15 cellular contexts compared by ENCODE assay signal in genomic region chr17:15432807-15433547, GRCh38. TPM values are rescaled to one million over a fixed set of nuclear protein-coding genes. Genes with fewer than 3 reads are reported as not detected.
DNase-seq lines count a peak whose midpoint lies in the region; ATAC-seq, FAIRE-seq and TF ChIP-seq lines count a peak whose summit lies in the region.
"Had no signal": no experiment of that assay in that cellular context is flagged by ENCODE, and none has a peak within 500 bp of the region (broad histone marks: within the 10 kb centered on the region; RNA-seq: fewer than 3 reads in every experiment).

No MANE protein-coding gene starts in this region.

- peaks cover 0 to 45% (median 19%) of the 10 kb centered on the region in 5 donors for H3K36me3 Mint-ChIP-seq in naive thymus-derived CD4-positive, alpha-beta T cell

- peaks cover 6 to 20% (median 15%) of the 10 kb centered on the region in 7 donors for H3K4me1 Mint-ChIP-seq in naive thymus-derived CD4-positive, alpha-beta T cell

- peaks cover 0 to 4% (median 0%) of the 10 kb centered on the region in 5 donors for H3K27me3 Mint-ChIP-seq in naive thymus-derived CD4-positive, alpha-beta T cell

- H3K27ac Mint-ChIP-seq in naive thymus-derived CD4-positive, alpha-beta T cell = no peak overlapping the region
- H3K27ac Mint-ChIP-seq: naive B cell had no signal

- POLR2A ChIA-PET in naive thymus-derived CD4-positive, alpha-beta T cell (lab: Charles Lee) = interaction anchor here (0.6 kb wide), 1 partner anchor 32 kb away, joined by 5 read pairs; no protein-coding TSS in a partner anchor

- no peaks in the 10 kb centered on the region for H3K27me3 ChIP-seq in left ventricle myocardium inferior (ENCODE audit: low read depth)
- no peaks in the 10 kb centered on the region for H3K27me3 ChIP-seq in osteoblast (ENCODE audit: insufficient read depth, low read length)
- no peaks in the 10 kb centered on the region for H3K27me3 ChIP-seq in naive thymus-derived CD4-positive, alpha-beta T cell (ENCODE audit: control insufficient read depth in 2 of 2, insufficient read depth in 2 of 2, low read length in 2 of 2)
- H3K27me3 ChIP-seq: spleen, tibial artery had no signal

- no peak for ATAC-seq in naive thymus-derived CD4-positive, alpha-beta T cell
- ATAC-seq in GM18498 (IDR thresholded peaks at IDR 0.05; ENCODE audit: unreplicated experiment) = no peak
- ATAC-seq: activated CD4-positive, CD25-positive, alpha-beta regulatory T cell treated with anti-CD3 and anti-CD28 coated beads, Interleukin-2, amount 50 U/mL, for 24 hours had no signal

- no peaks in the 10 kb centered on the region for H3K79me2 ChIP-seq in osteoblast (ENCODE audit: insufficient read depth, low read length)

- intact Hi-C loops in left ventricle myocardium inferior (cut with micrococcal nuclease) = no loop called here
- intact Hi-C loops in naive thymus-derived CD4-positive, alpha-beta T cell (cut with micrococcal nuclease) = no loop called here

- H3K36me3 ChIP-seq in left ventricle myocardium inferior (no peaks in the 10 kb centered on the region), osteoblast (ENCODE audit: insufficient read depth, low read length) (no peaks in the 10 kb centered on the region)
- no peaks in the 10 kb centered on the region for H3K36me3 ChIP-seq in naive thymus-derived CD4-positive, alpha-beta T cell (ENCODE audit: control insufficient read depth in 2 of 3, insufficient read depth in 3 of 3, low read length in 3 of 3)

- H4K20me1 ChIP-seq in osteoblast (ENCODE audit: insufficient read depth, low read length) = no peaks in the 10 kb centered on the region

- peaks cover 53% of the 10 kb centered on the region for H3K4me1 ChIP-seq in left ventricle myocardium inferior
- peaks cover 9% of the 10 kb centered on the region for H3K4me1 ChIP-seq in osteoblast (ENCODE audit: insufficient read depth, low read length)
- H3K4me1 ChIP-seq in naive thymus-derived CD4-positive, alpha-beta T cell (ENCODE audit: control insufficient read depth in 2 of 2, insufficient read depth in 2 of 2, low read length in 2 of 2) = peaks cover 8 to 9% of the 10 kb centered on the region in 2 donors

- H3K4me3 ChIP-seq in cardiac fibroblast (replicated peaks in 1 of 2; ENCODE audit: low read depth in 2 of 2, low read length in 2 of 2) = no peak overlapping the region
- H3K4me3 ChIP-seq in left ventricle myocardium inferior = no peak overlapping the region
- no peak overlapping the region for H3K4me3 ChIP-seq in osteoblast (ENCODE audit: insufficient read depth, low read length)
- no peak overlapping the region for H3K4me3 ChIP-seq in naive thymus-derived CD4-positive, alpha-beta T cell (ENCODE audit: low read length)
- H3K4me3 ChIP-seq: spleen, tibial artery had no signal

- no peak overlapping the region for H2AFZ ChIP-seq in osteoblast (ENCODE audit: low read length)

- H3K4me2 ChIP-seq in osteoblast (ENCODE audit: insufficient read depth, low read length) = no peak overlapping the region

- H3K9me3 ChIP-seq in left ventricle myocardium inferior (replicated peaks) = no peaks in the 10 kb centered on the region
- no peaks in the 10 kb centered on the region for H3K9me3 ChIP-seq in osteoblast (ENCODE audit: low read depth, low read length)
- no peaks in the 10 kb centered on the region for H3K9me3 ChIP-seq in naive thymus-derived CD4-positive, alpha-beta T cell (ENCODE audit: control insufficient read depth in 2 of 3, low read length in 3 of 3)
- H3K9me3 ChIP-seq: spleen, tibial artery had no signal

- CTCF ChIA-PET in naive thymus-derived CD4-positive, alpha-beta T cell (lab: Charles Lee) = no interaction called here

- FAIRE-seq in urothelium cell line (lab: Jason Lieb, UNC) = no peak

- DNase-seq in AG08395 (ENCODE audit: low spot score) = peak; percentile 63
- DNase-seq in cardiac fibroblast (ENCODE audit: low read depth in 2 of 2) = peak; percentile 18 to 83
- DNase-seq in left ventricle myocardium inferior = no peak
- peak; percentile 46 for DNase-seq in osteoblast (ENCODE audit: insufficient read length, low spot score, missing footprints)
- DNase-seq in naive thymus-derived CD4-positive, alpha-beta T cell = no peak
- DNase-seq in urothelium cell line (ENCODE audit: low spot score) = no peak
- DNase-seq in foreskin melanocyte = no peak
- DNase-seq: anterior cingulate cortex; effector memory CD4-positive, alpha-beta T cell; naive B cell; NCI-H2081; spleen had no signal

- H3K4me3 Mint-ChIP-seq in naive thymus-derived CD4-positive, alpha-beta T cell = no peak overlapping the region
- H3K4me3 Mint-ChIP-seq: naive B cell had no signal

- H3K27ac ChIP-seq in left ventricle myocardium inferior (replicated peaks) (peak overlapping the region; percentile 87), osteoblast (ENCODE audit: low read depth, low read length) (no peak overlapping the region)
- H3K27ac ChIP-seq in naive thymus-derived CD4-positive, alpha-beta T cell (ENCODE audit: low read depth, low read length) = no peak overlapping the region
- H3K27ac ChIP-seq: spleen, tibial artery had no signal

- TF ChIP-seq CTCF in cardiac fibroblast (IDR thresholded peaks at IDR 0.05; ENCODE audit: low read depth, low read length) (no peak), left ventricle myocardium inferior (IDR thresholded peaks at IDR 0.05; ENCODE audit: borderline replicate concordance) (no peak), osteoblast (IDR thresholded peaks at IDR 0.05; ENCODE audit: extremely low read depth, low read depth, low read length) (no peak)

- peaks cover 0 to 22% (median 11%) of the 10 kb centered on the region in 11 donors for H3K9me3 Mint-ChIP-seq in naive thymus-derived CD4-positive, alpha-beta T cell

RNA-seq across cellular contexts. Expression of gene CDRT4, which starts 34.4 kb away (rescaled TPM):
- total RNA-seq in left ventricle myocardium inferior (1.4 TPM), osteoblast (2.7 and 3.3 TPM in 2 replicates)
- 10 to 100 TPM in 2 of 5 experiments, 1 to 10 TPM in 3; 1.7 to 11.6 (median 9.7) TPM for total RNA-seq in naive thymus-derived CD4-positive, alpha-beta T cell
- under 1 TPM; 0.45 to 0.91 TPM for polyA plus RNA-seq in naive thymus-derived CD4-positive, alpha-beta T cell

Comparison
In these comparisons a context has a peak if more than half of its experiments do, and no peak if none do; other contexts are left out.
1. DNase-seq: peak in AG08395 (single experiment), cardiac fibroblast (2 of 2) and osteoblast (single experiment); none in left ventricle myocardium inferior (single experiment), naive thymus-derived CD4-positive, alpha-beta T cell (0 of 9), urothelium cell line (single experiment) and foreskin melanocyte (single experiment).